22 cellular contexts compared by ENCODE assay signal in genomic region chr20:49910340-49910706, GRCh38. TPM values are rescaled to one million over a fixed set of nuclear protein-coding genes. Genes with fewer than 3 reads are reported as not detected.
DNase-seq lines count a peak whose midpoint lies in the region; ATAC-seq and TF ChIP-seq lines count a peak whose summit lies in the region.
"Had no signal": no experiment of that assay in that cellular context is flagged by ENCODE, and none has a peak within 500 bp of the region (broad histone marks: within the 10 kb centered on the region; RNA-seq: fewer than 3 reads in every experiment).

No MANE protein-coding gene starts in this region.

- no peak overlapping the region for H3K4me2 ChIP-seq in trophoblast cell (ENCODE audit: low read length)

- H2AK5ac ChIP-seq in trophoblast cell (ENCODE audit: low read length) = no peak overlapping the region

- H3K23ac ChIP-seq in trophoblast cell (ENCODE audit: low read length) = no peak overlapping the region

- DNase-seq in adrenal gland (no peak), right cardiac atrium (no peak), posterior vena cava (ENCODE audit: low spot score) (peak; percentile 67), trophoblast cell (no peak), testis (no peak), NCI-H2029 treated with DMSO at 0.1 percent for 48 hours (lab: John Stamatoyannopoulos, UW) (no peak)
- DNase-seq: ACHN; activated B cell treated with CpG ODN at 0.5 μM for 24 hours; activated CD8-positive, alpha-beta T cell treated with anti-CD3 and anti-CD28 coated beads for 36 hours; activated naive CD8-positive, alpha-beta T cell treated with anti-CD3 and anti-CD28 coated beads, Interleukin-2, amount 10 ng/mL, durations not matched to agents 7 days and 5 days; activated T-cell treated with anti-CD3 and anti-CD28 coated beads, Interleukin-2, amount 50 U/mL, for 48 hours; CD4-positive, alpha-beta T cell; central memory CD4-positive, alpha-beta T cell; DMS53; effector memory CD4-positive, alpha-beta T cell; HCEC 1CT; NCI-H1417 treated with DMSO at 0.1 percent for 48 hours; NCI-H345; stimulated activated naive CD4-positive, alpha-beta T cell treated with Interleukin-2 at 50 U/mL for 16 hours had no signal

- no peak overlapping the region for H2BK12ac ChIP-seq in trophoblast cell (ENCODE audit: low read length)

- 49 to 63% (median 56%) methylated on average over 3 to 4 of the region's 4 CpGs for WGBS in adrenal gland, 4 donors
- WGBS in right cardiac atrium = 56% methylated on average over 4 of the region's 4 CpGs
- WGBS in trophoblast cell (ENCODE audit: extremely low coverage, insufficient coverage, insufficient read length) = no CpG with 5 or more reads among the region's 4 CpGs
- WGBS in testis, 2 donors = 28 to 67% methylated on average over 2 to 4 of the region's 4 CpGs

- no peak overlapping the region for H4K12ac ChIP-seq in trophoblast cell (ENCODE audit: low read depth, low read length)

- peaks cover 6% of the 10 kb centered on the region for H3K79me2 ChIP-seq in trophoblast cell (ENCODE audit: control insufficient read depth, insufficient read depth, low read length, poor library complexity)

- no peak for TF ChIP-seq CTCF in C4-2B (conservative IDR thresholded peaks at IDR 0.05)
- TF ChIP-seq CTCF in adrenal gland (IDR thresholded peaks at IDR 0.05) = no peak
- no peak for TF ChIP-seq CTCF in testis (IDR thresholded peaks at IDR 0.05)

- no peak overlapping the region for H2BK5ac ChIP-seq in trophoblast cell (ENCODE audit: low read depth, low read length, poor library complexity)

- H3K4ac ChIP-seq in trophoblast cell (ENCODE audit: low read depth, low read length) = no peak overlapping the region

- H3K14ac ChIP-seq in trophoblast cell (ENCODE audit: low read length) = no peak overlapping the region

- intact Hi-C loops in adrenal gland (cut with DNase I) (no loop called here), right cardiac atrium (cut with DNase I) (no loop called here), posterior vena cava (cut with DNase I) (no loop called here), testis (cut with DNase I; ENCODE audit: low total_unique reads) (no loop called here)

- H3K36me3 ChIP-seq in adrenal gland (replicated peaks in 1 of 2) = peaks cover 0 to 33% of the 10 kb centered on the region in 2 donors
- H3K36me3 ChIP-seq in trophoblast cell (ENCODE audit: control insufficient read depth in 1 of 2, insufficient read depth in 2 of 2, low read length in 2 of 2) = peaks cover 37 to 39% of the 10 kb centered on the region in 2 experiments
- H3K36me3 ChIP-seq in testis (ENCODE audit: low read depth, missing control alignments) = no peaks in the 10 kb centered on the region

- H3K4me1 ChIP-seq in adrenal gland (replicated peaks in 1 of 2) (peaks cover 24 to 46% of the 10 kb centered on the region in 2 donors), right cardiac atrium (ENCODE audit: control insufficient read depth, insufficient read depth, low read length) (peaks cover 10% of the 10 kb centered on the region), trophoblast cell (ENCODE audit: control insufficient read depth in 1 of 2, insufficient read depth in 2 of 2, low read length in 2 of 2) (peaks cover 4 to 9% of the 10 kb centered on the region in 2 experiments), testis (peaks cover 23% of the 10 kb centered on the region)

- H3K27me3 ChIP-seq in adrenal gland (no peaks in the 10 kb centered on the region), right cardiac atrium (ENCODE audit: control insufficient read depth, insufficient read depth) (no peaks in the 10 kb centered on the region), trophoblast cell (ENCODE audit: insufficient read depth, low read length) (no peaks in the 10 kb centered on the region), testis (no peaks in the 10 kb centered on the region)

- TF ChIP-seq POLR2A in adrenal gland (IDR thresholded peaks at IDR 0.05) = no peak
- TF ChIP-seq POLR2A in testis (IDR thresholded peaks at IDR 0.05) = no peak

- H4K91ac ChIP-seq in trophoblast cell (ENCODE audit: low read depth, low read length) = no peak overlapping the region

- ATAC-seq in right cardiac atrium = peak in 1 of 2 donors; percentile 6
- no peak for ATAC-seq in GM21619 (IDR thresholded peaks at IDR 0.05; ENCODE audit: unreplicated experiment)
- ATAC-seq: activated CD8-positive, alpha-beta T cell treated with anti-CD3 and anti-CD28 coated beads for 36 hours had no signal

- peaks cover 4% of the 10 kb centered on the region for H3K79me1 ChIP-seq in trophoblast cell (ENCODE audit: low read length)

- H3K9me3 ChIP-seq in adrenal gland (replicated peaks in 1 of 3) = no peaks in the 10 kb centered on the region
- no peaks in the 10 kb centered on the region for H3K9me3 ChIP-seq in right cardiac atrium (ENCODE audit: control insufficient read depth, low read length)
- no peaks in the 10 kb centered on the region for H3K9me3 ChIP-seq in trophoblast cell (ENCODE audit: insufficient read depth, low read depth, low read length)
- no peaks in the 10 kb centered on the region for H3K9me3 ChIP-seq in testis

- H3K4me3 ChIP-seq in adrenal gland = no peak overlapping the region
- H3K4me3 ChIP-seq in right cardiac atrium (ENCODE audit: low read length) = no peak overlapping the region
- no peak overlapping the region for H3K4me3 ChIP-seq in trophoblast cell (ENCODE audit: low read depth, low read length)
- H3K4me3 ChIP-seq in testis = no peak overlapping the region

- H4K8ac ChIP-seq in trophoblast cell (ENCODE audit: low read depth, low read length) = no peak overlapping the region

- H3K18ac ChIP-seq in trophoblast cell (ENCODE audit: low read length) = no peak overlapping the region

- no peak overlapping the region for H2BK120ac ChIP-seq in trophoblast cell (ENCODE audit: insufficient read depth, low read length, poor library complexity)

- H2AFZ ChIP-seq in trophoblast cell (ENCODE audit: insufficient read depth, low read length, poor library complexity) = no peak overlapping the region
- H2AFZ ChIP-seq: parathyroid adenoma had no signal

- H3K27ac ChIP-seq in C4-2B (peak overlapping the region; percentile 8; the same call in 1 of the 2 replicates), adrenal gland (peak overlapping the region; percentile 26 to 88 (median 69)), right cardiac atrium (ENCODE audit: low read length) (peak overlapping the region; percentile 60), trophoblast cell (ENCODE audit: low read depth, low read length) (no peak overlapping the region), testis (no peak overlapping the region)

- H3K9ac ChIP-seq in trophoblast cell (ENCODE audit: low read length) = no peak overlapping the region
- H3K9ac ChIP-seq: parathyroid adenoma had no signal

RNA-seq across cellular contexts. Expression of gene SPATA2, which starts 5.0 kb away (rescaled TPM):
- total RNA-seq in adrenal gland = 1 to 10 TPM; 2.8 to 9.3 (median 7.1) TPM
- polyA plus RNA-seq in adrenal gland = 1 to 10 TPM; 4.7 to 5.9 (median 4.7) TPM
- total RNA-seq in right cardiac atrium = 1 to 10 TPM; 6.4 to 8.2 (median 7.1) TPM
- 5.5 TPM for polyA plus RNA-seq in right cardiac atrium
- 1 to 10 TPM; 4.5 TPM for total RNA-seq in posterior vena cava
- 8.8 and 9.0 TPM in 2 replicates for polyA plus RNA-seq in trophoblast cell (2013)
- 10 to 100 TPM; 21.9 to 26.0 TPM for total RNA-seq in testis
- polyA plus RNA-seq in testis (ENCODE audit: insufficient read depth, low read depth, low replicate concordance) = 30.7 TPM

RNA-seq across cellular contexts. Expression of gene RNF114, which starts 25.9 kb away (rescaled TPM):
- total RNA-seq in adrenal gland = 100 to 1,000 TPM in 4 of 8 donors, 10 to 100 TPM in 4; 62.5 to 201 (median 100) TPM
- 10 to 100 TPM; 26.9 to 47.8 (median 41.3) TPM for polyA plus RNA-seq in adrenal gland
- total RNA-seq in right cardiac atrium = 10 to 100 TPM; 44.0 to 50.0 (median 47.1) TPM
- polyA plus RNA-seq in right cardiac atrium = 42.8 TPM
- total RNA-seq in posterior vena cava = 10 to 100 TPM; 44.8 to 46.6 TPM
- polyA plus RNA-seq in trophoblast cell (2013) = 56.6 and 56.7 TPM in 2 replicates
- total RNA-seq in testis = 100 to 1,000 TPM; 472 to 531 TPM
- 479 TPM for polyA plus RNA-seq in testis (ENCODE audit: insufficient read depth, low read depth, low replicate concordance)

Comparison
In these comparisons a context has a peak if more than half of its experiments do, and no peak if none do; other contexts are left out.
1. H3K27ac ChIP-seq: peak in C4-2B (single experiment), adrenal gland (5 of 5) and right cardiac atrium (single experiment); none in trophoblast cell (single experiment) and testis (0 of 2).